13 cellular contexts compared by ENCODE assay signal in genomic region chr20:21693322-21693721, GRCh38. TPM values are rescaled to one million over a fixed set of nuclear protein-coding genes. Genes with fewer than 3 reads are reported as not detected.
A peak's percentile ranks its signal among the peaks of the same experiment; 100 is the strongest.
DNase-seq lines count a peak whose midpoint lies in the region; ATAC-seq, FAIRE-seq and TF ChIP-seq lines count a peak whose summit lies in the region.
"Had no signal": no experiment of that assay in that cellular context is flagged by ENCODE, and none has a peak within 500 bp of the region (broad histone marks: within the 10 kb centered on the region; RNA-seq: fewer than 3 reads in every experiment).

No MANE protein-coding gene starts in this region.

- in situ Hi-C loops in HepG2 (cut with HindIII; ENCODE audit: extremely low pct_ligation_motif_present, low pct_unique_long_range_greater_than_20kb), result no loop called here

- BruUV-seq in HepG2 (replicated peaks; lab: Mats Ljungman, UMichigan), result no TSS peak

- H3K9ac ChIP-seq in HepG2 (ENCODE audit: insufficient read depth, low read depth, low read length), result no peak overlapping the region

- H3K27me3 ChIP-seq in HepG2 (ENCODE audit: control insufficient read depth in 1 of 2, insufficient read depth in 2 of 2, low read length in 2 of 2), result peaks cover 0 to 53% of the 10 kb centered on the region in 2 experiments; a peak in 2 of 5 replicates
- H3K27me3 ChIP-seq in right lobe of liver, result no peaks in the 10 kb centered on the region
- H3K27me3 ChIP-seq in MG63, result no peaks in the 10 kb centered on the region

- POLR2A ChIA-PET in HepG2 (lab: Yijun Ruan, JAX), result no interaction called here

- peaks cover 20% of the 10 kb centered on the region for H3K27me3 Mint-ChIP-seq in endothelial cell (ENCODE audit: unreplicated experiment)

- peak; percentile 24 for DNase-seq in HepG2 (ENCODE audit: low spot score)
- DNase-seq in right lobe of liver, result no peak
- DNase-seq in NAMALWA (ENCODE audit: low spot score), result peak; percentile 18
- DNase-seq in endothelial cell (ENCODE audit: low spot score), result no peak
- no peak for DNase-seq in MG63
- no peak for DNase-seq in A172 (ENCODE audit: low spot score)
- DNase-seq in OCI-M2 (lab: John Stamatoyannopoulos, UW; ENCODE audit: unreplicated experiment), result no peak
- no peak for DNase-seq in effector CD8-positive, alpha-beta T cell (lab: John Stamatoyannopoulos, UW)
- DNase-seq: activated CD4-positive, CD25-positive, alpha-beta regulatory T cell treated with anti-CD3 and anti-CD28 coated beads, Interleukin-2, amount 50 U/mL, for 72 hours; activated naive CD4-positive, alpha-beta T cell treated with anti-CD3 and anti-CD28 coated beads for 36 hours; CD4-positive, alpha-beta memory T cell had no signal

- TF ChIP-seq EP300 in HepG2 (IDR thresholded peaks at IDR 0.05; ENCODE audit: low read depth in 2 of 2, low read length in 2 of 2) (no peak), HepG2 (CRISPR knock-in tag; IDR thresholded peaks at IDR 0.05; ENCODE audit: borderline replicate concordance) (no peak)

- no peak overlapping the region for H3K4me3 ChIP-seq in HepG2 (replicated peaks in 1 of 3; ENCODE audit: insufficient read depth in 1 of 3, low read depth in 2 of 3, low read length in 3 of 3)
- H3K4me3 ChIP-seq in right lobe of liver, result no peak overlapping the region
- no peak overlapping the region for H3K4me3 ChIP-seq in MG63
- H3K4me3 ChIP-seq: coronary artery had no signal

- no peak for TF ChIP-seq POLR2A in HepG2 (IDR thresholded peaks at IDR 0.05; ENCODE audit: insufficient read depth in 1 of 2, low read depth in 2 of 2, low read length in 2 of 2)
- no peak for TF ChIP-seq POLR2A in right lobe of liver (IDR thresholded peaks at IDR 0.05)

- H3K9me3 Mint-ChIP-seq in endothelial cell (ENCODE audit: unreplicated experiment), result no peaks in the 10 kb centered on the region
- H3K9me3 Mint-ChIP-seq: activated naive CD4-positive, alpha-beta T cell treated with anti-CD3 and anti-CD28 coated beads for 36 hours had no signal

- peak; percentile 66 for ATAC-seq in HepG2
- no peak for ATAC-seq in right lobe of liver

- H3K36me3 Mint-ChIP-seq in endothelial cell (ENCODE audit: low read depth, unreplicated experiment), result no peaks in the 10 kb centered on the region
- H3K36me3 Mint-ChIP-seq: CD4-positive, alpha-beta memory T cell had no signal

- no peak overlapping the region for H3K27ac Mint-ChIP-seq in endothelial cell (ENCODE audit: unreplicated experiment)
- H3K27ac Mint-ChIP-seq: activated naive CD4-positive, alpha-beta T cell treated with anti-CD3 and anti-CD28 coated beads for 36 hours; CD4-positive, alpha-beta memory T cell had no signal

- H3K36me3 ChIP-seq in HepG2 (replicated peaks in 1 of 2; ENCODE audit: control insufficient read depth in 1 of 2, insufficient read depth in 2 of 2, low read length in 2 of 2) (no peaks in the 10 kb centered on the region), right lobe of liver (no peaks in the 10 kb centered on the region), MG63 (no peaks in the 10 kb centered on the region)

- no peaks in the 10 kb centered on the region for H4K20me1 ChIP-seq in HepG2 (ENCODE audit: insufficient read depth, low read length)

- no peak overlapping the region for H2AFZ ChIP-seq in HepG2 (ENCODE audit: low read length)

- no peak for TF ChIP-seq RAD21 in HepG2 (CRISPR knock-in tag; IDR thresholded peaks at IDR 0.05)

- no peaks in the 10 kb centered on the region for H3K79me2 ChIP-seq in HepG2 (ENCODE audit: insufficient read depth, low read length)

- no peak overlapping the region for H3K4me3 Mint-ChIP-seq in endothelial cell (ENCODE audit: unreplicated experiment)
- H3K4me3 Mint-ChIP-seq: activated naive CD4-positive, alpha-beta T cell treated with anti-CD3 and anti-CD28 coated beads for 36 hours; CD4-positive, alpha-beta memory T cell had no signal

- peak; percentile 42 for TF ChIP-seq CTCF in HepG2 (CRISPR knock-in tag; IDR thresholded peaks at IDR 0.05)
- TF ChIP-seq CTCF in right lobe of liver (IDR thresholded peaks at IDR 0.05), result no peak
- peak; percentile 62 for TF ChIP-seq CTCF in endothelial cell (IDR thresholded peaks at IDR 0.05; ENCODE audit: unreplicated experiment)

- H3K9me3 ChIP-seq in HepG2 (ENCODE audit: low read length) (no peaks in the 10 kb centered on the region), right lobe of liver (no peaks in the 10 kb centered on the region), MG63 (no peaks in the 10 kb centered on the region)

- H3K4me2 ChIP-seq in HepG2 (ENCODE audit: low read depth, low read length), result no peak overlapping the region

- H3K27ac ChIP-seq in HepG2 (ENCODE audit: extremely low read length, insufficient read depth, low read length) (no peak overlapping the region), right lobe of liver (no peak overlapping the region)
- H3K27ac ChIP-seq: coronary artery had no signal

- peaks cover 5% of the 10 kb centered on the region for H3K4me1 Mint-ChIP-seq in endothelial cell (ENCODE audit: unreplicated experiment)

- CTCF ChIA-PET in HepG2 (lab: Yijun Ruan, JAX; ENCODE audit: low intra/inter-chr PET ratio, low total read pairs), result no interaction called here

- no peaks in the 10 kb centered on the region for H3K4me1 ChIP-seq in HepG2 (ENCODE audit: insufficient read depth, low read length)
- H3K4me1 ChIP-seq in right lobe of liver, result no peaks in the 10 kb centered on the region

- intact Hi-C loops in HepG2 (cut with micrococcal nuclease; ENCODE audit: unreplicated experiment), result no loop called here
- intact Hi-C loops in right lobe of liver (cut with DNase I), result no loop called here

- FAIRE-seq in HepG2 (lab: Jason Lieb, UNC), result no peak

- WGBS in HepG2 (ENCODE audit: low lambda C conversion rate), result 33% methylated on average over 8 of the region's 8 CpGs
- WGBS in right lobe of liver (ENCODE audit: insufficient coverage, low coverage, low lambda C conversion rate, missing lambda C conversion rate), result 12% methylated on average over 8 of the region's 8 CpGs

TF ChIP-seq in HepG2, 621 proteins besides CTCF, POLR2A, EP300 and RAD21:
- peak; percentile 35; the same call in 1 of the 2 replicates for TF ChIP-seq GABPB1 (CRISPR knock-in tag; IDR thresholded peaks at IDR 0.05)
- no peak for TF ChIP-seq ZNF235 (CRISPR knock-in tag; IDR thresholded peaks at IDR 0.05; ENCODE audit: borderline replicate concordance)
- peak; percentile 19; the same call in 1 of the 2 replicates for TF ChIP-seq SMC3 (IDR thresholded peaks at IDR 0.05; ENCODE audit: low read length)
- peak; percentile 20; the same call in 1 of the 2 replicates for TF ChIP-seq GABPA (IDR thresholded peaks at IDR 0.05; ENCODE audit: low read depth, low read length)
- TF ChIP-seq GABPA (CRISPR knock-in tag; IDR thresholded peaks at IDR 0.05; ENCODE audit: low read depth), result peak; percentile 72
- peak; percentile 44 for TF ChIP-seq XRCC5 (optimal IDR thresholded peaks at IDR 0.05; ENCODE audit: low read length)
- TF ChIP-seq RNF219 (CRISPR knock-in tag; IDR thresholded peaks at IDR 0.05), result no peak

RNA-seq across cellular contexts. Expression of gene PAX1, which starts 12.1 kb away (rescaled TPM):
- total RNA-seq in HepG2 (2016; rRNA removed; fragmentation: Illumina TruSeq; extraction: Trizol) (not detected in 2 replicates), right lobe of liver (not detected), endothelial cell (ENCODE audit: unreplicated experiment) (not detected)
- total RNA-seq in HepG2 (2016; cell fraction: cytosol; rRNA removed; fragmentation: Illumina TruSeq; extraction: Trizol; ENCODE audit: low read depth), result not detected in 2 replicates
- total RNA-seq in HepG2 (2016; cell fraction: insoluble cytoplasmic fraction; rRNA removed; fragmentation: Illumina TruSeq; extraction: Trizol), result not detected in 2 replicates
- total RNA-seq in HepG2 (2016; cell fraction: membrane; rRNA removed; fragmentation: Illumina TruSeq; extraction: Trizol), result not detected in 2 replicates
- total RNA-seq in HepG2 (2016; cell fraction: nucleus; rRNA removed; fragmentation: Illumina TruSeq; extraction: Trizol), result not detected in 2 replicates
- not detected in 2 replicates for polyA plus RNA-seq in HepG2 (2011; rRNA removed)
- polyA plus RNA-seq in HepG2 (2011; cell fraction: cytosol; rRNA removed), result not detected in 2 replicates
- polyA plus RNA-seq in HepG2 (2011; cell fraction: nucleus; rRNA removed), result not detected in 2 replicates
- not detected in 2 replicates for polyA plus RNA-seq in HepG2 (2012)
- polyA plus RNA-seq in HepG2 (2016; cell fraction: cytosol; fragmentation: Illumina TruSeq; extraction: Trizol; ENCODE audit: low read depth), result not detected in 2 replicates
- not detected in 2 replicates for polyA plus RNA-seq in HepG2 (2016; cell fraction: insoluble cytoplasmic fraction; fragmentation: Illumina TruSeq; extraction: Trizol; ENCODE audit: low read depth)
- polyA plus RNA-seq in HepG2 (2016; cell fraction: membrane; fragmentation: Illumina TruSeq; extraction: Trizol; ENCODE audit: low read depth), result not detected in 2 replicates
- polyA plus RNA-seq in HepG2 (2016; cell fraction: nucleus; fragmentation: Illumina TruSeq; extraction: Trizol; ENCODE audit: insufficient read depth, low read depth), result not detected in 2 replicates
- polyA minus RNA-seq in HepG2 (2011; rRNA and poly(A)+ RNA removed; ENCODE audit: low replicate concordance), result not detected in 2 replicates
- not detected in 2 replicates for polyA minus RNA-seq in HepG2 (2011; cell fraction: cytosol; rRNA and poly(A)+ RNA removed)
- polyA minus RNA-seq in HepG2 (2011; cell fraction: nucleus; rRNA and poly(A)+ RNA removed), result not detected in 2 replicates
- not detected in 2 replicates for total RNA-seq in MG63 (2014; rRNA removed; shearing (Covaris generic); ENCODE audit: low replicate concordance)
- not detected in 2 replicates for total RNA-seq in A172 (2014; rRNA removed; shearing (Covaris generic))
- total RNA-seq: activated naive CD4-positive, alpha-beta T cell treated with anti-CD3 and anti-CD28 coated beads for 36 hours; CD4-positive, alpha-beta memory T cell; glomerular endothelial cell had no signal
- polyA plus RNA-seq: CD4-positive, alpha-beta memory T cell had no signal

Comparison
In these comparisons a context has a peak if more than half of its experiments do, and no peak if none do; other contexts are left out.
1. DNase-seq: peak in HepG2 (single experiment) and NAMALWA (single experiment); none in right lobe of liver (0 of 3), endothelial cell (single experiment), MG63 (single experiment), A172 (single experiment), OCI-M2 (single experiment) and effector CD8-positive, alpha-beta T cell (single experiment).
2. CTCF ChIP-seq: peak in HepG2 (single experiment) and endothelial cell (single experiment); none in right lobe of liver (0 of 4).